ENCODE assay signal across 35 cellular contexts in genomic region chr4:10687526-10687925, GRCh38. TPM values are rescaled to one million over a fixed set of nuclear protein-coding genes. Genes with fewer than 3 reads are reported as not detected.
"Had no signal": no experiment of that assay in that cellular context is flagged by ENCODE, and none has a peak within 500 bp of the region (broad histone marks: within the 10 kb centered on the region; RNA-seq: fewer than 3 reads in every experiment).

No MANE protein-coding gene starts in this region.

- H3K27me3 ChIP-seq: adrenal gland, body of pancreas, colonic mucosa, gastroesophageal sphincter, hepatocyte, right atrium auricular region, suprapubic skin, tibial artery had no signal

- H3K4me3 ChIP-seq: adrenal gland, body of pancreas, colonic mucosa, gastroesophageal sphincter, hepatocyte, right atrium auricular region, smooth muscle cell, suprapubic skin, tibial artery had no signal

- H3K27ac ChIP-seq: adrenal gland, body of pancreas, colonic mucosa, epithelial cell of prostate, gastroesophageal sphincter, hepatocyte, right atrium auricular region, suprapubic skin, tibial artery had no signal

- H3K4me3 Mint-ChIP-seq: activated CD4-positive, alpha-beta memory T cell treated with anti-CD3 and anti-CD28 coated beads for 36 hours; activated CD4-positive, alpha-beta T cell treated with anti-CD3 and anti-CD28 coated beads, Interleukin-2, amount 10 ng/mL, durations not matched to agents 24 days and 14 days; activated naive CD4-positive, alpha-beta T cell treated with anti-CD3 and anti-CD28 coated beads for 36 hours; activated naive CD8-positive, alpha-beta T cell treated with anti-CD3 and anti-CD28 coated beads for 36 hours; activated T-helper 1 cell treated with anti-CD3 and anti-CD28 coated beads, Interleukin-12 subunit alpha, Interleukin-12 subunit beta, Interleukin-2, Interleukin-4 antibody, amounts not matched to agents 30 ng/mL and 10 ng/mL and 1 ng/mL, durations not matched to agents 14 hours and 24 hours and 36 hours; mesothelial cell of epicardium; naive thymus-derived CD4-positive, alpha-beta T cell; neural crest cell; T-helper 1 cell treated with Interleukin-12 subunit alpha and Interleukin-12 subunit beta and Interleukin-4 antibody, amounts not matched to agents 30 μg/mL and 1 μg/mL, for 36 hours had no signal

- H3K9me3 Mint-ChIP-seq: activated CD4-positive, alpha-beta memory T cell treated with anti-CD3 and anti-CD28 coated beads for 36 hours; activated naive CD4-positive, alpha-beta T cell treated with anti-CD3 and anti-CD28 coated beads for 36 hours; activated naive CD8-positive, alpha-beta T cell treated with anti-CD3 and anti-CD28 coated beads for 36 hours; activated T-helper 1 cell treated with anti-CD3 and anti-CD28 coated beads, Interleukin-12 subunit alpha, Interleukin-12 subunit beta, Interleukin-2, Interleukin-4 antibody, amounts not matched to agents 30 ng/mL and 10 ng/mL and 1 ng/mL, durations not matched to agents 14 hours and 24 hours and 36 hours; mesothelial cell of epicardium; neural crest cell had no signal

- H3K4me2 ChIP-seq: hepatocyte, smooth muscle cell had no signal

- H2AFZ ChIP-seq: hepatocyte had no signal

- H3K79me2 ChIP-seq: hepatocyte had no signal

- H3K27ac Mint-ChIP-seq: activated CD4-positive, alpha-beta memory T cell treated with anti-CD3 and anti-CD28 coated beads for 36 hours; activated CD4-positive, alpha-beta T cell treated with anti-CD3 and anti-CD28 coated beads, Interleukin-2, amount 10 ng/mL, durations not matched to agents 24 days and 14 days; activated naive CD4-positive, alpha-beta T cell treated with anti-CD3 and anti-CD28 coated beads for 36 hours; activated naive CD8-positive, alpha-beta T cell treated with anti-CD3 and anti-CD28 coated beads for 36 hours; activated T-helper 1 cell treated with anti-CD3 and anti-CD28 coated beads, Interleukin-12 subunit alpha, Interleukin-12 subunit beta, Interleukin-2, Interleukin-4 antibody, amounts not matched to agents 30 ng/mL and 10 ng/mL and 1 ng/mL, durations not matched to agents 14 hours and 24 hours and 36 hours; mesothelial cell of epicardium; naive thymus-derived CD4-positive, alpha-beta T cell; T-helper 1 cell treated with Interleukin-12 subunit alpha and Interleukin-12 subunit beta and Interleukin-4 antibody, amounts not matched to agents 30 μg/mL and 1 μg/mL, for 36 hours had no signal

- DNase-seq: activated CD4-positive, alpha-beta memory T cell treated with anti-CD3 and anti-CD28 coated beads for 36 hours; activated CD4-positive, alpha-beta T cell treated with anti-CD3 and anti-CD28 coated beads, Interleukin-2, amount 10 ng/mL, durations not matched to agents 24 days and 14 days; activated CD4-positive, CD25-positive, alpha-beta regulatory T cell treated with anti-CD3 and anti-CD28 coated beads, Interleukin-2, amount 50 U/mL, for 72 hours; activated CD8-positive, alpha-beta memory T cell treated with anti-CD3 and anti-CD28 coated beads, Interleukin-2, amount 50 U/mL, for 4 hours; activated effector memory CD4-positive, alpha-beta T cell treated with anti-CD3 and anti-CD28 coated beads, Interleukin-2, amount 50 U/mL, for 16 hours; activated naive CD4-positive, alpha-beta T cell treated with anti-CD3 and anti-CD28 coated beads for 36 hours; activated naive CD8-positive, alpha-beta T cell treated with anti-CD3 and anti-CD28 coated beads for 36 hours; activated T-cell treated with anti-CD3 and anti-CD28 coated beads, Interleukin-2, amount 50 U/mL, for 1 hour; adrenal gland; aorta; body of pancreas; colonic mucosa; effector CD8-positive, alpha-beta T cell; left ventricle myocardium superior; naive thymus-derived CD4-positive, alpha-beta T cell; stimulated activated CD4-positive, alpha-beta T cell treated with anti-CD3 and anti-CD28 coated beads, Interleukin-1b, Interleukin-23, amount 100 ng/mL, for 48 hours; stimulated activated CD4-positive, alpha-beta T cell treated with anti-CD3 and anti-CD28 coated beads, Interleukin-4, amount 100 ng/mL, for 4 hours; stimulated activated CD8-positive, alpha-beta memory T cell treated with anti-CD3 and anti-CD28 coated beads, Interleukin-4, amount 100 ng/mL, for 48 hours; stimulated activated naive B cell treated with anti-CD40 and anti-IgM and Interleukin-4, amounts not matched to agents 10 μg/mL and 1 μg/mL and 100 μg/mL, for 72 hours; T-helper 9 cell; tibial artery had no signal

- ATAC-seq: body of pancreas; gastroesophageal sphincter; left ventricle myocardium superior; naive thymus-derived CD4-positive, alpha-beta T cell had no signal

- H3K4me1 ChIP-seq: body of pancreas, colonic mucosa, right atrium auricular region, suprapubic skin had no signal

- H3K27me3 Mint-ChIP-seq: activated CD4-positive, alpha-beta memory T cell treated with anti-CD3 and anti-CD28 coated beads for 36 hours; activated CD4-positive, alpha-beta T cell treated with anti-CD3 and anti-CD28 coated beads, Interleukin-2, amount 10 ng/mL, durations not matched to agents 24 days and 14 days; activated naive CD8-positive, alpha-beta T cell treated with anti-CD3 and anti-CD28 coated beads for 36 hours; naive thymus-derived CD4-positive, alpha-beta T cell; stimulated activated naive B cell treated with anti-CD40 and anti-IgM and Interleukin-4, amounts not matched to agents 10 μg/mL and 1 μg/mL and 100 μg/mL, for 72 hours had no signal

- H3K9me3 ChIP-seq: adrenal gland, body of pancreas, colonic mucosa, gastroesophageal sphincter, right atrium auricular region, suprapubic skin, tibial artery had no signal

- H3K36me3 Mint-ChIP-seq: activated CD4-positive, alpha-beta memory T cell treated with anti-CD3 and anti-CD28 coated beads for 36 hours; mesothelial cell of epicardium had no signal

RNA-seq across cellular contexts. Expression of gene CLNK, which starts 3.0 kb away (rescaled TPM):
- total RNA-seq: activated CD4-positive, alpha-beta memory T cell treated with anti-CD3 and anti-CD28 coated beads for 36 hours; activated naive CD4-positive, alpha-beta T cell treated with anti-CD3 and anti-CD28 coated beads for 36 hours; dermis microvascular lymphatic vessel endothelial cell; hepatocyte; left ventricle myocardium superior; lung microvascular endothelial cell; mesothelial cell of epicardium; neural crest cell; omental fat pad; pulmonary artery endothelial cell; right atrium auricular region; smooth muscle cell had no signal
- polyA plus RNA-seq: aorta; hepatocyte; naive thymus-derived CD4-positive, alpha-beta T cell; smooth muscle cell had no signal
